ENCODE assay signal across 8 cellular contexts in genomic region chr10:27742195-27742925, GRCh38. TPM values are rescaled to one million over a fixed set of nuclear protein-coding genes. Genes with fewer than 3 reads are reported as not detected.
DNase-seq lines count a peak whose midpoint lies in the region; ATAC-seq and TF ChIP-seq lines count a peak whose summit lies in the region.

No MANE protein-coding gene starts in this region.

- no peaks in the 10 kb centered on the region for H4K20me1 ChIP-seq in SK-N-SH (ENCODE audit: insufficient read depth)

- peaks cover 67% of the 10 kb centered on the region for H3K27me3 Mint-ChIP-seq in activated naive CD8-positive, alpha-beta T cell treated with anti-CD3 and anti-CD28 coated beads, Interleukin-2, amount 10 ng/mL, durations not matched to agents 7 days and 5 days

- H3K4me1 ChIP-seq in HUES64 (ENCODE audit: insufficient read depth, low read length): peaks cover 8% of the 10 kb centered on the region
- no peaks in the 10 kb centered on the region for H3K4me1 ChIP-seq in SK-N-SH (ENCODE audit: control insufficient read depth in 1 of 2, insufficient read depth in 2 of 2, low read depth in 1 of 2, low read length in 1 of 2)
- peaks cover 0 to 59% (median 38%) of the 10 kb centered on the region in 12 donors for H3K4me1 ChIP-seq in heart left ventricle
- H3K4me1 ChIP-seq in trophoblast cell (ENCODE audit: control insufficient read depth in 1 of 2, insufficient read depth in 2 of 2, low read length in 2 of 2): peaks cover 20 to 43% of the 10 kb centered on the region in 2 experiments
- H3K4me1 ChIP-seq in tibial artery: peaks cover 0 to 41% (median 17%) of the 10 kb centered on the region in 4 donors

- no peak overlapping the region for H2BK5ac ChIP-seq in trophoblast cell (ENCODE audit: low read depth, low read length, poor library complexity)

- H3K36me3 Mint-ChIP-seq in activated naive CD8-positive, alpha-beta T cell treated with anti-CD3 and anti-CD28 coated beads, Interleukin-2, amount 10 ng/mL, durations not matched to agents 7 days and 5 days: no peaks in the 10 kb centered on the region

- TF ChIP-seq RAD21 in SK-N-SH (IDR thresholded peaks at IDR 0.05; ENCODE audit: low read length): peak; percentile 20; the same call in 1 of the 2 replicates

- TF ChIP-seq POLR2A in heart left ventricle (IDR thresholded peaks at IDR 0.05): no peak

- peak overlapping the region; percentile 49 for H3K9ac ChIP-seq in HUES64 (ENCODE audit: low read depth, low read length)
- H3K9ac ChIP-seq in SK-N-SH: no peak overlapping the region
- H3K9ac ChIP-seq in trophoblast cell (ENCODE audit: low read length): peak overlapping the region; percentile 31

- H2BK12ac ChIP-seq in trophoblast cell (ENCODE audit: low read length): no peak overlapping the region

- intact Hi-C loops in heart left ventricle (cut with DNase I): loop anchor here (2.0 to 10.0 kb wide), 8 partner anchors 432 to 640 kb away; no protein-coding TSS in a partner anchor
- intact Hi-C loops in tibial artery (cut with DNase I; ENCODE audit: low total_unique reads): loop anchor here (2.0 to 10.0 kb wide), 4 partner anchors 435 to 640 kb away; partner anchors contain the start of gene MPP7

- H2AFZ ChIP-seq in SK-N-SH (ENCODE audit: low read depth) (peak overlapping the region; percentile 74), trophoblast cell (ENCODE audit: insufficient read depth, low read length, poor library complexity) (peak overlapping the region; percentile 56)

- no peak overlapping the region for H3K23ac ChIP-seq in trophoblast cell (ENCODE audit: low read length)

- H3K27ac Mint-ChIP-seq in activated naive CD8-positive, alpha-beta T cell treated with anti-CD3 and anti-CD28 coated beads, Interleukin-2, amount 10 ng/mL, durations not matched to agents 7 days and 5 days: peak overlapping the region; percentile 30

- DNase-seq in DMS 273 (lab: John Stamatoyannopoulos, UW; ENCODE audit: unreplicated experiment) (peak; percentile 81), SK-N-SH (peak; percentile 52), heart left ventricle (peak; percentile 59 to 86 (median 71)), trophoblast cell (peak; percentile 84 to 94), tibial artery (peak; percentile 81 to 93)
- peak; percentile 88 for DNase-seq in activated naive CD8-positive, alpha-beta T cell treated with anti-CD3 and anti-CD28 coated beads, Interleukin-2, amount 10 ng/mL, durations not matched to agents 7 days and 5 days

- H3K79me2 ChIP-seq in SK-N-SH (ENCODE audit: insufficient read depth) (no peaks in the 10 kb centered on the region), trophoblast cell (ENCODE audit: control insufficient read depth, insufficient read depth, low read length, poor library complexity) (no peaks in the 10 kb centered on the region)

- peak overlapping the region; percentile 78; the same call in 1 of the 2 replicates for H3K4me2 ChIP-seq in SK-N-SH
- H3K4me2 ChIP-seq in trophoblast cell (ENCODE audit: low read length): peak overlapping the region; percentile 98

- no peaks in the 10 kb centered on the region for H3K9me3 Mint-ChIP-seq in activated naive CD8-positive, alpha-beta T cell treated with anti-CD3 and anti-CD28 coated beads, Interleukin-2, amount 10 ng/mL, durations not matched to agents 7 days and 5 days

- TF ChIP-seq CTCF in SK-N-SH (IDR thresholded peaks at IDR 0.05) (peak; percentile 64), heart left ventricle (IDR thresholded peaks at IDR 0.05) (peak; percentile 52 to 90 (median 75)), tibial artery (IDR thresholded peaks at IDR 0.05) (peak; percentile 81 to 93)

- no peak overlapping the region for H3K14ac ChIP-seq in trophoblast cell (ENCODE audit: low read length)

- H3K27me3 ChIP-seq in HUES64 (ENCODE audit: insufficient read depth, low read length): peaks cover 87% of the 10 kb centered on the region
- peaks cover 68% of the 10 kb centered on the region for H3K27me3 ChIP-seq in SK-N-SH (ENCODE audit: insufficient read depth)
- peaks cover 28 to 83% (median 58%) of the 10 kb centered on the region in 9 donors for H3K27me3 ChIP-seq in heart left ventricle
- peaks cover 58% of the 10 kb centered on the region for H3K27me3 ChIP-seq in trophoblast cell (ENCODE audit: insufficient read depth, low read length)
- H3K27me3 ChIP-seq in tibial artery: peaks cover 0 to 4% of the 10 kb centered on the region in 2 donors

- no peak overlapping the region for H2AK5ac ChIP-seq in trophoblast cell (ENCODE audit: low read length)

- CTCF ChIA-PET in SK-N-SH (lab: Yijun Ruan, JAX): interaction anchor here (0.6 kb wide), 1 partner anchor 23 kb away, joined by 3 read pairs; no protein-coding TSS in a partner anchor

- no peak overlapping the region for H3K4ac ChIP-seq in trophoblast cell (ENCODE audit: low read depth, low read length)

- no peaks in the 10 kb centered on the region for H3K9me3 ChIP-seq in HUES64 (ENCODE audit: insufficient read depth, low read depth, low read length)
- H3K9me3 ChIP-seq in SK-N-SH: no peaks in the 10 kb centered on the region
- no peaks in the 10 kb centered on the region for H3K9me3 ChIP-seq in heart left ventricle
- H3K9me3 ChIP-seq in trophoblast cell (ENCODE audit: insufficient read depth, low read depth, low read length): peaks cover 10% of the 10 kb centered on the region
- H3K9me3 ChIP-seq in tibial artery: no peaks in the 10 kb centered on the region

- H4K12ac ChIP-seq in trophoblast cell (ENCODE audit: low read depth, low read length): no peak overlapping the region

- H3K4me1 Mint-ChIP-seq in activated naive CD8-positive, alpha-beta T cell treated with anti-CD3 and anti-CD28 coated beads, Interleukin-2, amount 10 ng/mL, durations not matched to agents 7 days and 5 days: peaks cover 19% of the 10 kb centered on the region

- no peaks in the 10 kb centered on the region for H3K79me1 ChIP-seq in trophoblast cell (ENCODE audit: low read length)

- H4K8ac ChIP-seq in trophoblast cell (ENCODE audit: low read depth, low read length): no peak overlapping the region

- no peaks in the 10 kb centered on the region for H3K9me2 ChIP-seq in SK-N-SH

- no peak overlapping the region for H4K91ac ChIP-seq in trophoblast cell (ENCODE audit: low read depth, low read length)

- WGBS in HUES64: under 1% methylated on average over 71 of the region's 71 CpGs
- WGBS in SK-N-SH (ENCODE audit: low lambda C conversion rate): no CpG with 5 or more reads among the region's 71 CpGs
- 0 to 1% (median 1%) methylated on average over 14 to 71 of the region's 71 CpGs for WGBS in heart left ventricle, 4 donors
- WGBS in trophoblast cell (ENCODE audit: extremely low coverage, insufficient coverage, insufficient read length): no CpG with 5 or more reads among the region's 71 CpGs

- no peak overlapping the region for H3K18ac ChIP-seq in trophoblast cell (ENCODE audit: low read length)

- POLR2A ChIA-PET in SK-N-SH (lab: Yijun Ruan, JAX): no interaction called here
- POLR2A ChIA-PET in activated naive CD8-positive, alpha-beta T cell treated with anti-CD3 and anti-CD28 coated beads, Interleukin-2, amount 10 ng/mL, durations not matched to agents 7 days and 5 days (lab: Charles Lee): interaction anchor here (0.6 to 1.6 kb wide), 6 partner anchors 20 to 650 kb away, joined by 3 to 7 read pairs (median 4); no protein-coding TSS in a partner anchor

- no peak for TF ChIP-seq EP300 in SK-N-SH (IDR thresholded peaks at IDR 0.05; ENCODE audit: borderline replicate concordance in 1 of 2, low read depth in 1 of 2, low read length in 1 of 2)

- H3K4me3 ChIP-seq in HUES64 (ENCODE audit: low read length) (peak overlapping the region; percentile 73), SK-N-SH (ENCODE audit: low read depth in 2 of 2, low read length in 1 of 2) (peak overlapping the region; percentile 35 to 48; a peak in 3 of 4 replicates), heart left ventricle (peak overlapping the region; percentile 46 to 77 (median 66)), trophoblast cell (ENCODE audit: low read depth, low read length) (peak overlapping the region; percentile 69), tibial artery (peak overlapping the region; percentile 63 to 87)

- H2BK120ac ChIP-seq in trophoblast cell (ENCODE audit: insufficient read depth, low read length, poor library complexity): no peak overlapping the region

- H3K4me3 Mint-ChIP-seq in activated naive CD8-positive, alpha-beta T cell treated with anti-CD3 and anti-CD28 coated beads, Interleukin-2, amount 10 ng/mL, durations not matched to agents 7 days and 5 days: peak overlapping the region; percentile 79

- H3K27ac ChIP-seq in HUES64 (ENCODE audit: low read depth, low read length) (no peak overlapping the region; the same call in 1 of the 2 replicates), SK-N-SH (ENCODE audit: low read depth in 2 of 2, low read length in 1 of 2) (no peak overlapping the region), heart left ventricle (peak overlapping the region in 8 of 12 donors; percentile 27 to 95 (median 47)), trophoblast cell (ENCODE audit: low read depth, low read length) (no peak overlapping the region), tibial artery (peak overlapping the region; percentile 98 to 99)

- peak; percentile 94 for ATAC-seq in GM21423 (IDR thresholded peaks at IDR 0.05; ENCODE audit: unreplicated experiment)
- peak; percentile 88 for ATAC-seq in activated naive CD8-positive, alpha-beta T cell treated with anti-CD3 and anti-CD28 coated beads, Interleukin-2, amount 10 ng/mL, durations not matched to agents 7 days and 5 days (ENCODE audit: low read depth)
- peak; percentile 66 to 96 (median 90) for ATAC-seq in heart left ventricle

- no peaks in the 10 kb centered on the region for H3F3A ChIP-seq in SK-N-SH (replicated peaks; ENCODE audit: insufficient read depth)

- H3K36me3 ChIP-seq in HUES64 (ENCODE audit: insufficient read depth, low read length) (no peaks in the 10 kb centered on the region), SK-N-SH (replicated peaks in 1 of 2; ENCODE audit: control insufficient read depth in 1 of 2, insufficient read depth in 2 of 2, low read length in 1 of 2) (no peaks in the 10 kb centered on the region), heart left ventricle (no peaks in the 10 kb centered on the region), trophoblast cell (ENCODE audit: control insufficient read depth in 1 of 2, insufficient read depth in 2 of 2, low read length in 2 of 2) (no peaks in the 10 kb centered on the region), tibial artery (no peaks in the 10 kb centered on the region)

TF ChIP-seq in SK-N-SH, 30 proteins besides CTCF, POLR2A, EP300 and RAD21 (continues in another document):
- TF ChIP-seq NRF1 (IDR thresholded peaks at IDR 0.05; ENCODE audit: low read depth, low read length): peak; percentile 55
- peak; percentile 44 for TF ChIP-seq SMC3 (IDR thresholded peaks at IDR 0.05; ENCODE audit: low read depth, low read length)

RNA-seq across cellular contexts. Expression of gene MKX, which starts 3.3 kb away (rescaled TPM):
- polyA plus RNA-seq in HUES64 (2013, experiment 1 of 2): 0.30 TPM
- 0.38 TPM for polyA plus RNA-seq in HUES64 (2013, experiment 2 of 2)
- not detected in 2 replicates for polyA plus RNA-seq in SK-N-SH (2012; rRNA removed)
- polyA plus RNA-seq in SK-N-SH (2012; cell fraction: cytosol; rRNA removed): not detected in 2 replicates
- polyA plus RNA-seq in SK-N-SH (2012; cell fraction: nucleus; rRNA removed): not detected in 2 replicates
- under 1 TPM in 1 of 2 experiments, not detected in 1; 0.08 TPM for total RNA-seq in activated naive CD8-positive, alpha-beta T cell treated with anti-CD3 and anti-CD28 coated beads, Interleukin-2, amount 10 ng/mL, durations not matched to agents 7 days and 5 days
- 1 to 10 TPM in 1 of 9 donors, under 1 TPM in 5, not detected in 3; 0.20 to 1.5 (median 0.60) TPM for total RNA-seq in heart left ventricle
- polyA plus RNA-seq in heart left ventricle: under 1 TPM in 1 of 2 donors, not detected in 1; 0.06 TPM
- polyA plus RNA-seq in trophoblast cell (2013): 0.10 and 0.15 TPM in 2 replicates

Comparison
In these comparisons a context has a peak if more than half of its experiments do, and no peak if none do; other contexts are left out.
1. H3K27ac ChIP-seq: peak in heart left ventricle (8 of 12) and tibial artery (2 of 2); none in HUES64 (single experiment), SK-N-SH (0 of 2) and trophoblast cell (single experiment).
2. Peak in every context shown above with its lines, with median percentiles within 50 percentile points of each other: DNase-seq, ATAC-seq, H3K4me3 ChIP-seq and CTCF ChIP-seq.